Comparison of ENCODE assay signal across 28 cellular contexts in genomic region chr3:59407425-59407824, GRCh38.
DNase-seq lines count a peak whose midpoint lies in the region; FAIRE-seq and TF ChIP-seq lines count a peak whose summit lies in the region.
"Had no signal": no experiment of that assay in that cellular context is flagged by ENCODE, and none has a peak within 500 bp of the region (broad histone marks: within the 10 kb centered on the region; RNA-seq: fewer than 3 reads in every experiment).

No MANE protein-coding gene starts in this region.

- peak overlapping the region; percentile 31 for H3K27ac Mint-ChIP-seq in activated T-helper 1 cell treated with anti-CD3 and anti-CD28 coated beads, Interleukin-12 subunit alpha, Interleukin-12 subunit beta, Interleukin-2, Interleukin-4 antibody, amounts not matched to agents 30 ng/mL and 10 ng/mL and 1 ng/mL, durations not matched to agents 14 hours and 24 hours and 36 hours
- H3K27ac Mint-ChIP-seq: HFFc6 had no signal

- H3K27ac ChIP-seq in mucosa of rectum (ENCODE audit: low read depth in 2 of 2, low read length in 2 of 2), result peak overlapping the region; percentile 34 to 61
- H3K27ac ChIP-seq: BLaER1, GM23248, neutrophil, right atrium auricular region, tibial artery had no signal

- no peak for TF ChIP-seq POLR2A in GM12891 (IDR thresholded peaks at IDR 0.05; ENCODE audit: low read depth, low read length)

- no peaks in the 10 kb centered on the region for H3K9me3 Mint-ChIP-seq in activated T-helper 1 cell treated with anti-CD3 and anti-CD28 coated beads, Interleukin-12 subunit alpha, Interleukin-12 subunit beta, Interleukin-2, Interleukin-4 antibody, amounts not matched to agents 30 ng/mL and 10 ng/mL and 1 ng/mL, durations not matched to agents 14 hours and 24 hours and 36 hours

- DNase-seq in GM12891 (ENCODE audit: insufficient read length, low spot score), result no peak
- DNase-seq in GM19239 (ENCODE audit: insufficient read length, low spot score), result no peak
- DNase-seq in activated T-helper 1 cell treated with anti-CD3 and anti-CD28 coated beads, Interleukin-12 subunit alpha, Interleukin-12 subunit beta, Interleukin-2, Interleukin-4 antibody, amounts not matched to agents 30 ng/mL and 10 ng/mL and 1 ng/mL, durations not matched to agents 14 hours and 24 hours and 36 hours (ENCODE audit: low spot score), result no peak
- DNase-seq in Kasumi-1 (lab: John Stamatoyannopoulos, UW), result no peak
- DNase-seq in NCI-H446 treated with DMSO at 0.1 percent for 48 hours (lab: John Stamatoyannopoulos, UW), result no peak
- DNase-seq in stimulated activated CD4-positive, alpha-beta T cell treated with anti-CD3 and anti-CD28 coated beads, Interleukin-4, amount 100 ng/mL, for 1 hour, result no peak
- DNase-seq: activated CD4-positive, alpha-beta T cell treated with anti-CD3 and anti-CD28 coated beads for 48 hours; activated naive CD4-positive, alpha-beta T cell treated with Interleukin-2 at 50 U/mL for 16 hours; activated T-cell treated with anti-CD3 and anti-CD28 coated beads, Interleukin-2, amount 50 U/mL, for 48 hours; COR-L47; cortex of kidney; effector memory CD4-positive, alpha-beta T cell; GM23248; HFFc6; hypothalamus; mammary epithelial cell; NCI-H1105; NCI-H187 treated with DMSO at 0.1 percent for 48 hours; NCI-H2171 treated with DMSO at 0.1 percent for 48 hours; NCI-H524; posterior cingulate gyrus; small intestine; stimulated activated CD8-positive, alpha-beta memory T cell treated with anti-CD3 and anti-CD28 coated beads, Interleukin-4, amount 100 ng/mL, for 48 hours; tibial artery had no signal

- peaks cover 28% of the 10 kb centered on the region for H3K4me1 Mint-ChIP-seq in activated T-helper 1 cell treated with anti-CD3 and anti-CD28 coated beads, Interleukin-12 subunit alpha, Interleukin-12 subunit beta, Interleukin-2, Interleukin-4 antibody, amounts not matched to agents 30 ng/mL and 10 ng/mL and 1 ng/mL, durations not matched to agents 14 hours and 24 hours and 36 hours (ENCODE audit: low read depth)

- peaks cover 9 to 14% of the 10 kb centered on the region in 2 donors for H3K4me1 ChIP-seq in mucosa of rectum (ENCODE audit: control insufficient read depth in 2 of 2, insufficient read depth in 2 of 2, low read length in 2 of 2)
- H3K4me1 ChIP-seq: BLaER1, right atrium auricular region, tibial artery had no signal

- H3K9ac ChIP-seq in mucosa of rectum (ENCODE audit: low read depth in 1 of 2, low read length in 2 of 2), result no peak overlapping the region
- H3K9ac ChIP-seq: BLaER1, GM23248 had no signal

- no peaks in the 10 kb centered on the region for H3K27me3 Mint-ChIP-seq in activated T-helper 1 cell treated with anti-CD3 and anti-CD28 coated beads, Interleukin-12 subunit alpha, Interleukin-12 subunit beta, Interleukin-2, Interleukin-4 antibody, amounts not matched to agents 30 ng/mL and 10 ng/mL and 1 ng/mL, durations not matched to agents 14 hours and 24 hours and 36 hours (ENCODE audit: insufficient read depth)

- H3K4me3 Mint-ChIP-seq in activated T-helper 1 cell treated with anti-CD3 and anti-CD28 coated beads, Interleukin-12 subunit alpha, Interleukin-12 subunit beta, Interleukin-2, Interleukin-4 antibody, amounts not matched to agents 30 ng/mL and 10 ng/mL and 1 ng/mL, durations not matched to agents 14 hours and 24 hours and 36 hours, result no peak overlapping the region
- H3K4me3 Mint-ChIP-seq: HFFc6 had no signal

- FAIRE-seq in GM12891 (lab: Jason Lieb, UNC), result peak; percentile 41
- peak; percentile 49 for FAIRE-seq in GM19239 (lab: Jason Lieb, UNC)
- FAIRE-seq: small intestine had no signal

- no peak overlapping the region for H3K4me3 ChIP-seq in mucosa of rectum (ENCODE audit: low read length in 2 of 2)
- H3K4me3 ChIP-seq: BLaER1, GM23248, right atrium auricular region, tibial artery had no signal

- no peaks in the 10 kb centered on the region for H3K9me3 ChIP-seq in mucosa of rectum (ENCODE audit: control insufficient read depth in 2 of 2, low read length in 2 of 2)
- H3K9me3 ChIP-seq: BLaER1, neutrophil, right atrium auricular region, tibial artery had no signal

- intact Hi-C loops in activated T-helper 1 cell treated with anti-CD3 and anti-CD28 coated beads, Interleukin-12 subunit alpha, Interleukin-12 subunit beta, Interleukin-2, Interleukin-4 antibody, amounts not matched to agents 30 ng/mL and 10 ng/mL and 1 ng/mL, durations not matched to agents 14 hours and 24 hours and 36 hours (cut with micrococcal nuclease), result loop anchor here (2.0 kb wide), 2 partner anchors 19 kb away; no protein-coding TSS in a partner anchor

- H3K36me3 Mint-ChIP-seq in activated T-helper 1 cell treated with anti-CD3 and anti-CD28 coated beads, Interleukin-12 subunit alpha, Interleukin-12 subunit beta, Interleukin-2, Interleukin-4 antibody, amounts not matched to agents 30 ng/mL and 10 ng/mL and 1 ng/mL, durations not matched to agents 14 hours and 24 hours and 36 hours (ENCODE audit: low read depth), result peaks cover 2% of the 10 kb centered on the region

- H3K36me3 ChIP-seq in mucosa of rectum (ENCODE audit: control insufficient read depth in 2 of 2, insufficient read depth in 2 of 2, low read length in 2 of 2), result no peaks in the 10 kb centered on the region
- H3K36me3 ChIP-seq: BLaER1, neutrophil, right atrium auricular region, tibial artery had no signal

- H3K27me3 ChIP-seq in mucosa of rectum (ENCODE audit: control insufficient read depth in 2 of 2, insufficient read depth in 2 of 2, low read length in 2 of 2), result no peaks in the 10 kb centered on the region
- H3K27me3 ChIP-seq: BLaER1, right atrium auricular region, tibial artery had no signal

TF ChIP-seq in GM12891, 5 proteins besides CTCF, POLR2A, EP300 and RAD21:
- peak; percentile 44; the same call in 1 of the 2 replicates for TF ChIP-seq SPI1 (IDR thresholded peaks at IDR 0.05; ENCODE audit: low read depth, low read length)
- TF ChIP-seq POLR2AphosphoS5 (IDR thresholded peaks at IDR 0.05; ENCODE audit: low read depth, low read length), result no peak
- no peak for TF ChIP-seq TAF1 (IDR thresholded peaks at IDR 0.05; ENCODE audit: low read depth, low read length)
